8 cellular contexts compared by ENCODE assay signal in the genomic region with DNA sequence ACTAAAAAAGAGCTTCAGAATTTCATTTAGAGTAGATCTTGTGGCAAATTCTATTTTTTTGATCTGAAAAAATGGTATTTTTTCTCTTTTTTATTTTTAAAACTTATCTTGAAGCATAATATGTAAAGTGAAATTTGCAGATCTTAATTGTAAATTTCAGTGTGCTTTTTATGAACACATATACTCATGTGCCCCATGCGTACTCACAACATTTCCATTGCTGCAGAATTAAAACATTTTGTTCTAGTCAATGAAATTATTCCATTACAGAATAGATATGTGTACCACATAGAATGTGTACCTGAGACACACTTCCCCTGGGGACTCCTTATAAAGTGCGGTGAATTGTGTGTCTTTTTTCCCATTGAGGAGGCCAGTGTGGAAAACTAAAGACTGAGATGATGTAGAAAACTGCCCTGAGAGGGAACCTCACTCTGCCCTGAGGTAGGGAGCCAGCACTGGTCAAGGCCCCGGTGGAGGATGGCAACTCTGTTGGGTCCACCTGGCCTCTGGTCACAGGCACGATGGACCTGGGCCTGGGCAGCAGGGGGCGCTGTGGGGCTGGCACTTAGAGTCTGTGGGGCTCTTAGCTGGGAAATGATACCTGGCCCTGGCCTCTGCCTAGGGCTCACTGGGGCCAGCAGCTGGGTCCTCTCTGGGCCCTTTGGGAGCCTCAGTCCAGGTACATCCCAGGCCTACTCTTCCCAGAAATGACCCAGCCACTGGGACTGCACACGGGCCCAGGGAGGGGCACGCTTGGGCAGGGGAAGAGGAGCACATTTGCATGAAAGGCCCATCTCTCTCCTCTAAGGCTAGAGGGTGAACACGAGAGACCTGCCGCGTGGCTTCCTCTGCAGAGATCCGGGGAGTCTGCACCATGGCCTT.
A peak's percentile ranks its signal among the peaks of the same experiment; 100 is the strongest.
DNase-seq lines count a peak whose midpoint lies in the region; ATAC-seq and TF ChIP-seq lines count a peak whose summit lies in the region.

No MANE protein-coding gene starts in this region.

- no peaks in the 10 kb centered on the region; the same call in none of the 2 replicates for H3K27me3 ChIP-seq in SJCRH30

- DNase-seq in CMK (ENCODE audit: low read depth) (peak; percentile 7), HCEC 1CT (peak; percentile 5), SJCRH30 (peak; percentile 46 to 64), astrocyte of the cerebellum (ENCODE audit: low read depth) (no peak), iris pigment epithelial cell (ENCODE audit: low read depth) (peak; percentile 24)
- peak; percentile 68 to 75 for DNase-seq in stimulated activated CD4-positive, alpha-beta T cell treated with anti-CD3 and anti-CD28 coated beads, Interleukin-2, amount 100 ng/mL, for 48 hours

- in situ Hi-C loops in astrocyte of the cerebellum (cut with HindIII; ENCODE audit: low sequenced_read_pairs): no loop called here

- H3K4me1 ChIP-seq in SJCRH30: no peaks in the 10 kb centered on the region

- peak; percentile 61 for TF ChIP-seq CTCF in astrocyte of the cerebellum (IDR thresholded peaks at IDR 0.05; ENCODE audit: low read depth, low read length, missing control alignments)

- H3K27ac ChIP-seq in SJCRH30: no peak overlapping the region

- no peak overlapping the region for H3K4me3 ChIP-seq in SJCRH30
- H3K4me3 ChIP-seq in astrocyte of the cerebellum (ENCODE audit: low read depth, low read length): no peak overlapping the region

- no peak for ATAC-seq in HG02852 (IDR thresholded peaks at IDR 0.05; ENCODE audit: unreplicated experiment)
- no peak for ATAC-seq in GM18520 (IDR thresholded peaks at IDR 0.05; ENCODE audit: unreplicated experiment)

- H3K36me3 ChIP-seq in SJCRH30: no peaks in the 10 kb centered on the region

- no peaks in the 10 kb centered on the region for H3K9me3 ChIP-seq in SJCRH30 (replicated peaks)
